Comparison of ENCODE assay signal across 24 cellular contexts in genomic region chr18:68449292-68449691, GRCh38.
DNase-seq lines count a peak whose midpoint lies in the region; ATAC-seq, FAIRE-seq and TF ChIP-seq lines count a peak whose summit lies in the region.
"Had no signal": no experiment of that assay in that cellular context is flagged by ENCODE, and none has a peak within 500 bp of the region (broad histone marks: within the 10 kb centered on the region; RNA-seq: fewer than 3 reads in every experiment).

No MANE protein-coding gene starts in this region.

- no peak for ATAC-seq in HepG2
- ATAC-seq: activated CD8-positive, alpha-beta memory T cell treated with anti-CD3 and anti-CD28 coated beads, Interleukin-2, amount 10 ng/mL, durations not matched to agents 7 days and 5 days; psoas muscle; stimulated activated naive B cell treated with anti-CD40 and anti-IgM and Interleukin-4, amounts not matched to agents 10 μg/mL and 1 μg/mL and 100 μg/mL, for 72 hours had no signal

- H3K36me3 ChIP-seq in ACC112 (ENCODE audit: insufficient read depth, low read length) (no peaks in the 10 kb centered on the region), HepG2 (replicated peaks in 1 of 2; ENCODE audit: control insufficient read depth in 1 of 2, insufficient read depth in 2 of 2, low read length in 2 of 2) (no peaks in the 10 kb centered on the region)
- H3K36me3 ChIP-seq: adrenal gland, heart right ventricle, transverse colon had no signal

- H4K20me1 ChIP-seq in HepG2 (ENCODE audit: insufficient read depth, low read length) = no peaks in the 10 kb centered on the region

- H3K27ac ChIP-seq in ACC112 (ENCODE audit: low read depth, low read length) (peak overlapping the region; percentile 43; the same call in 1 of the 2 replicates), HepG2 (ENCODE audit: extremely low read length, insufficient read depth, low read length) (no peak overlapping the region)
- H3K27ac ChIP-seq: adrenal gland, psoas muscle, transverse colon had no signal

- no peak for TF ChIP-seq POLR2A in HepG2 (IDR thresholded peaks at IDR 0.05; ENCODE audit: insufficient read depth in 1 of 2, low read depth in 2 of 2, low read length in 2 of 2)

- CTCF ChIA-PET in HepG2 (lab: Yijun Ruan, JAX; ENCODE audit: low intra/inter-chr PET ratio, low total read pairs) = no interaction called here
- CTCF ChIA-PET in activated CD4-positive, alpha-beta T cell treated with anti-CD3 and anti-CD28 coated beads, Interleukin-2, amount 10 ng/mL, durations not matched to agents 7 days and 5 days (lab: Charles Lee) = no interaction called here

- no TSS peak for BruUV-seq in HepG2 (replicated peaks; lab: Mats Ljungman, UMichigan)

- TF ChIP-seq EP300 in HepG2 (IDR thresholded peaks at IDR 0.05; ENCODE audit: low read depth in 2 of 2, low read length in 2 of 2) = no peak
- no peak for TF ChIP-seq EP300 in HepG2 (CRISPR knock-in tag; IDR thresholded peaks at IDR 0.05; ENCODE audit: borderline replicate concordance)

- POLR2A ChIA-PET in HepG2 (lab: Yijun Ruan, JAX) = no interaction called here
- POLR2A ChIA-PET in activated CD4-positive, alpha-beta T cell treated with anti-CD3 and anti-CD28 coated beads, Interleukin-2, amount 10 ng/mL, durations not matched to agents 7 days and 5 days (lab: Charles Lee) = no interaction called here

- no peak for TF ChIP-seq RAD21 in HepG2 (CRISPR knock-in tag; IDR thresholded peaks at IDR 0.05)

- H3K4me1 Mint-ChIP-seq in activated CD4-positive, alpha-beta T cell treated with anti-CD3 and anti-CD28 coated beads, Interleukin-2, amount 10 ng/mL, durations not matched to agents 7 days and 5 days = no peaks in the 10 kb centered on the region
- H3K4me1 Mint-ChIP-seq: nephron; stimulated activated naive B cell treated with anti-CD40 and anti-IgM and Interleukin-4, amounts not matched to agents 10 μg/mL and 1 μg/mL and 100 μg/mL, for 72 hours had no signal

- no peak overlapping the region for H3K4me3 Mint-ChIP-seq in activated CD4-positive, alpha-beta T cell treated with anti-CD3 and anti-CD28 coated beads, Interleukin-2, amount 10 ng/mL, durations not matched to agents 7 days and 5 days
- H3K4me3 Mint-ChIP-seq: activated CD8-positive, alpha-beta memory T cell treated with anti-CD3 and anti-CD28 coated beads, Interleukin-2, amount 10 ng/mL, durations not matched to agents 7 days and 5 days; nephron; stimulated activated naive B cell treated with anti-CD40 and anti-IgM and Interleukin-4, amounts not matched to agents 10 μg/mL and 1 μg/mL and 100 μg/mL, for 72 hours; T-helper 2 cell treated with Interferon-gamma antibody and Interleukin-4, amounts not matched to agents 5 μg/mL and 100 μg/mL, for 36 hours had no signal

- in situ Hi-C loops in HepG2 (cut with HindIII; ENCODE audit: extremely low pct_ligation_motif_present, low pct_unique_long_range_greater_than_20kb) = no loop called here

- H3K4me1 ChIP-seq in ACC112 (ENCODE audit: control insufficient read depth, insufficient read depth, low read length, unreplicated experiment) (no peaks in the 10 kb centered on the region), HepG2 (ENCODE audit: insufficient read depth, low read length) (no peaks in the 10 kb centered on the region)
- H3K4me1 ChIP-seq: adrenal gland, heart right ventricle, psoas muscle, transverse colon had no signal

- intact Hi-C loops in HepG2 (cut with micrococcal nuclease; ENCODE audit: unreplicated experiment) = no loop called here

- H3K9me3 Mint-ChIP-seq in activated CD4-positive, alpha-beta T cell treated with anti-CD3 and anti-CD28 coated beads, Interleukin-2, amount 10 ng/mL, durations not matched to agents 7 days and 5 days = no peaks in the 10 kb centered on the region
- H3K9me3 Mint-ChIP-seq: T-helper 2 cell treated with Interferon-gamma antibody and Interleukin-4, amounts not matched to agents 5 μg/mL and 100 μg/mL, for 36 hours had no signal

- DNase-seq in H4 (ENCODE audit: low spot score) (peak; percentile 55), astrocyte of the hippocampus (ENCODE audit: low read depth, low spot score) (peak; percentile 64), hepatic stellate cell (ENCODE audit: low spot score) (peak; percentile 26), HepG2 (ENCODE audit: low spot score) (no peak), NCI-H1092 treated with DMSO at 0.1 percent for 48 hours (lab: John Stamatoyannopoulos, UW) (no peak), GM19239 (ENCODE audit: insufficient read length, low spot score) (no peak)
- DNase-seq in activated CD4-positive, alpha-beta T cell treated with anti-CD3 and anti-CD28 coated beads, Interleukin-2, amount 10 ng/mL, durations not matched to agents 7 days and 5 days = no peak
- DNase-seq: activated CD4-positive, alpha-beta T cell treated with anti-CD3 and anti-CD28 coated beads for 1 hour; activated CD8-positive, alpha-beta memory T cell treated with anti-CD3 and anti-CD28 coated beads, Interleukin-2, amount 10 ng/mL, durations not matched to agents 7 days and 5 days; adrenal gland; heart right ventricle; kidney; NCI-H2081; NCI-H524; psoas muscle; stimulated activated CD4-positive, alpha-beta T cell treated with anti-CD3 and anti-CD28 coated beads, Interleukin-12 subunit alpha, Interleukin-12 subunit beta, amount 100 ng/mL, for 4 hours; stimulated activated naive B cell treated with anti-CD40 and anti-IgM and Interleukin-4, amounts not matched to agents 10 μg/mL and 1 μg/mL and 100 μg/mL, for 72 hours; transverse colon had no signal

- H3K27me3 ChIP-seq in ACC112 (ENCODE audit: insufficient read depth, low read length) = no peaks in the 10 kb centered on the region
- H3K27me3 ChIP-seq in HepG2 (ENCODE audit: control insufficient read depth in 1 of 2, insufficient read depth in 2 of 2, low read length in 2 of 2) = no peaks in the 10 kb centered on the region
- H3K27me3 ChIP-seq: adrenal gland, heart right ventricle, transverse colon had no signal

- no peaks in the 10 kb centered on the region for H3K79me2 ChIP-seq in ACC112 (ENCODE audit: control insufficient read depth, insufficient read depth, low read length, unreplicated experiment)
- H3K79me2 ChIP-seq in HepG2 (ENCODE audit: insufficient read depth, low read length) = no peaks in the 10 kb centered on the region

- no peak for TF ChIP-seq CTCF in HepG2 (CRISPR knock-in tag; IDR thresholded peaks at IDR 0.05)

- no peak overlapping the region for H3K27ac Mint-ChIP-seq in activated CD4-positive, alpha-beta T cell treated with anti-CD3 and anti-CD28 coated beads, Interleukin-2, amount 10 ng/mL, durations not matched to agents 7 days and 5 days
- H3K27ac Mint-ChIP-seq: activated CD8-positive, alpha-beta memory T cell treated with anti-CD3 and anti-CD28 coated beads, Interleukin-2, amount 10 ng/mL, durations not matched to agents 7 days and 5 days; nephron; stimulated activated naive B cell treated with anti-CD40 and anti-IgM and Interleukin-4, amounts not matched to agents 10 μg/mL and 1 μg/mL and 100 μg/mL, for 72 hours; T-helper 2 cell treated with Interferon-gamma antibody and Interleukin-4, amounts not matched to agents 5 μg/mL and 100 μg/mL, for 36 hours had no signal

- H2AFZ ChIP-seq in ACC112 (ENCODE audit: low read length, unreplicated experiment) (no peak overlapping the region), HepG2 (ENCODE audit: low read length) (no peak overlapping the region)

- no peaks in the 10 kb centered on the region for H3K36me3 Mint-ChIP-seq in activated CD4-positive, alpha-beta T cell treated with anti-CD3 and anti-CD28 coated beads, Interleukin-2, amount 10 ng/mL, durations not matched to agents 7 days and 5 days (ENCODE audit: low read depth)
- H3K36me3 Mint-ChIP-seq: activated CD8-positive, alpha-beta memory T cell treated with anti-CD3 and anti-CD28 coated beads, Interleukin-2, amount 10 ng/mL, durations not matched to agents 7 days and 5 days; stimulated activated naive B cell treated with anti-CD40 and anti-IgM and Interleukin-4, amounts not matched to agents 10 μg/mL and 1 μg/mL and 100 μg/mL, for 72 hours had no signal

- H3K9me3 ChIP-seq in HepG2 (ENCODE audit: low read length) = no peaks in the 10 kb centered on the region
- H3K9me3 ChIP-seq: adrenal gland, psoas muscle, transverse colon had no signal

- H3K4me2 ChIP-seq in HepG2 (ENCODE audit: low read depth, low read length) = no peak overlapping the region

- FAIRE-seq in HepG2 (lab: Jason Lieb, UNC) = no peak
- FAIRE-seq in GM19239 (lab: Jason Lieb, UNC) = no peak
- FAIRE-seq: A204.1, colon, GM12891, kidney had no signal

- peaks cover 1% of the 10 kb centered on the region for H3K27me3 Mint-ChIP-seq in activated CD4-positive, alpha-beta T cell treated with anti-CD3 and anti-CD28 coated beads, Interleukin-2, amount 10 ng/mL, durations not matched to agents 7 days and 5 days
- H3K27me3 Mint-ChIP-seq: activated CD8-positive, alpha-beta memory T cell treated with anti-CD3 and anti-CD28 coated beads, Interleukin-2, amount 10 ng/mL, durations not matched to agents 7 days and 5 days; stimulated activated naive B cell treated with anti-CD40 and anti-IgM and Interleukin-4, amounts not matched to agents 10 μg/mL and 1 μg/mL and 100 μg/mL, for 72 hours had no signal

- H3K4me3 ChIP-seq in ACC112 (ENCODE audit: low read depth, low read length) = no peak overlapping the region
- no peak overlapping the region for H3K4me3 ChIP-seq in HepG2 (replicated peaks in 1 of 3; ENCODE audit: insufficient read depth in 1 of 3, low read depth in 2 of 3, low read length in 3 of 3)
- H3K4me3 ChIP-seq: adrenal gland, heart right ventricle, psoas muscle, transverse colon had no signal

- no peak overlapping the region for H3K9ac ChIP-seq in HepG2 (ENCODE audit: insufficient read depth, low read depth, low read length)

- WGBS in HepG2 (ENCODE audit: low lambda C conversion rate) = 0% methylated on average over 2 of the region's 2 CpGs

TF ChIP-seq in HepG2, 621 proteins besides CTCF, POLR2A, EP300 and RAD21 (continues in another document):
- TF ChIP-seq ZNF883 (CRISPR knock-in tag; IDR thresholded peaks at IDR 0.05; ENCODE audit: not compliant biosample characterization) (no peak), ZNF234 (CRISPR knock-in tag; conservative IDR thresholded peaks at IDR 0.05) (no peak), ZNF550 (CRISPR knock-in tag; IDR thresholded peaks at IDR 0.05; ENCODE audit: borderline replicate concordance) (no peak), ZNF556 (CRISPR knock-in tag; IDR thresholded peaks at IDR 0.05; ENCODE audit: borderline replicate concordance) (no peak), ZFP36L1 (CRISPR knock-in tag; IDR thresholded peaks at IDR 0.05) (no peak), FOSL2 (CRISPR knock-in tag; IDR thresholded peaks at IDR 0.05) (no peak), ERF (CRISPR knock-in tag; IDR thresholded peaks at IDR 0.05) (no peak), RFXANK (CRISPR knock-in tag; IDR thresholded peaks at IDR 0.05) (no peak), SALL1 (CRISPR knock-in tag; IDR thresholded peaks at IDR 0.05) (no peak), ZNF816 (CRISPR knock-in tag; IDR thresholded peaks at IDR 0.05; ENCODE audit: borderline replicate concordance) (no peak), HOXD1 (CRISPR knock-in tag; IDR thresholded peaks at IDR 0.05) (no peak), PAX8 (CRISPR knock-in tag; IDR thresholded peaks at IDR 0.05; ENCODE audit: borderline replicate concordance) (no peak), TGIF2 (CRISPR knock-in tag; IDR thresholded peaks at IDR 0.05) (no peak)

Comparison
In these comparisons a context has a peak if more than half of its experiments do, and no peak if none do; other contexts are left out.
1. DNase-seq: peak in H4 (single experiment), astrocyte of the hippocampus (single experiment) and hepatic stellate cell (single experiment); none in HepG2 (single experiment), activated CD4-positive, alpha-beta T cell treated with anti-CD3 and anti-CD28 coated beads, Interleukin-2, amount 10 ng/mL, durations not matched to agents 7 days and 5 days (single experiment), NCI-H1092 treated with DMSO at 0.1 percent for 48 hours (single experiment) and GM19239 (single experiment).